19 cellular contexts compared by ENCODE assay signal in the genomic region with DNA sequence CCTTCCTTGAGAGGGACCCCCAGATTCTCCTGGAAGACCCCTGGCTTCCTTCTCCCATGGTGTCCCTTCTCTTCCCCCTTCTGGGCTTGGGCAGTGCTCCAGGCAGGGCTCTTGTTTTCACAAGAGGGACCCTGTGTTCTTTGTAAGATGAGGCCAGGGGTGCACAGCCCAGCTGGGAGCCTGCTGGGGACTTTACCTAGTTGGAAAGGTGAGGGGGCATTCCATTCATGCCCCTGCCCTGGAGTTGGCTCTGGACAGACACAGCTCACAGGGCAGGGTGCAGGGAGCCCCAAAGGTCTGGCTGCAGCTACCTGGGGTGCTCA.
"Had no signal": no experiment of that assay in that cellular context is flagged by ENCODE, and none has a peak within 500 bp of the region (broad histone marks: within the 10 kb centered on the region; RNA-seq: fewer than 3 reads in every experiment).

No MANE protein-coding gene starts in this region.

- H3K36me3 ChIP-seq: neural progenitor cell, uterus had no signal

- H3K4me2 ChIP-seq: neural progenitor cell had no signal

- FAIRE-seq: kidney had no signal

- H3K4me3 ChIP-seq: lower lobe of right lung, neural progenitor cell, prostate gland, testis, uterus had no signal

- H3K4me1 ChIP-seq: prostate gland, uterus had no signal

- H3K27ac ChIP-seq: lower lobe of right lung, neural progenitor cell, uterus had no signal

- ATAC-seq: left lobe of liver; naive thymus-derived CD8-positive, alpha-beta T cell had no signal

- H3K9me3 ChIP-seq: lower lobe of right lung, prostate gland, testis, uterus had no signal

- H3K27me3 ChIP-seq: neural progenitor cell, testis, uterus had no signal

- DNase-seq: activated CD4-positive, alpha-beta memory T cell treated with anti-CD3 and anti-CD28 coated beads, Interleukin-2, amount 10 ng/mL, durations not matched to agents 7 days and 5 days; activated CD4-positive, alpha-beta T cell treated with anti-CD3 and anti-CD28 coated beads for 48 hours; activated effector memory CD4-positive, alpha-beta T cell treated with anti-CD3 and anti-CD28 coated beads, Interleukin-2, amount 50 U/mL, for 16 hours; activated naive CD4-positive, alpha-beta T cell treated with anti-CD3 and anti-CD28 coated beads, Interleukin-2, amount 10 ng/mL, durations not matched to agents 7 days and 5 days; caudate nucleus; effector CD4-positive, alpha-beta T cell; erythroblast; foreskin fibroblast; kidney; lower lobe of right lung; naive thymus-derived CD8-positive, alpha-beta T cell; stimulated activated CD4-positive, alpha-beta T cell treated with anti-CD3 and anti-CD28 coated beads, Interleukin-2, amount 100 ng/mL, for 48 hours; stimulated activated CD8-positive, alpha-beta memory T cell treated with anti-CD3 and anti-CD28 coated beads, Interleukin-4, amount 100 ng/mL, for 48 hours; stimulated activated naive B cell treated with anti-CD40 and anti-IgM and Interleukin-4, amounts not matched to agents 10 μg/mL and 1 μg/mL and 100 μg/mL, for 72 hours; testis; uterus had no signal
